Comparison of ENCODE assay signal across 2 cellular contexts in genomic region chr5:111194053-111194452, GRCh38.
TF ChIP-seq lines count a peak whose summit lies in the region.

No MANE protein-coding gene starts in this region.

TF ChIP-seq in GM23338, 12 proteins besides CTCF, POLR2A, EP300 and RAD21:
- TF ChIP-seq ZNF462 (CRISPR knock-in tag; IDR thresholded peaks at IDR 0.05) (no peak), REST (IDR thresholded peaks at IDR 0.05; ENCODE audit: unreplicated experiment) (no peak), EZH2phosphoT487 (IDR thresholded peaks at IDR 0.05; ENCODE audit: unreplicated experiment) (no peak), STAT1 (IDR thresholded peaks at IDR 0.05; ENCODE audit: unreplicated experiment) (no peak), ZNF114 (CRISPR knock-in tag; IDR thresholded peaks at IDR 0.05) (no peak), POLR2AphosphoS5 (IDR thresholded peaks at IDR 0.05; ENCODE audit: low read depth) (no peak), CREB1 (CRISPR knock-in tag; IDR thresholded peaks at IDR 0.05; ENCODE audit: low read depth) (no peak), NANOG (IDR thresholded peaks at IDR 0.05; ENCODE audit: borderline replicate concordance) (no peak), EZH2 (IDR thresholded peaks at IDR 0.05; ENCODE audit: low read depth, unreplicated experiment) (no peak), ZNF331 (CRISPR knock-in tag; IDR thresholded peaks at IDR 0.05; ENCODE audit: low read depth) (no peak), JUNB (IDR thresholded peaks at IDR 0.05; ENCODE audit: unreplicated experiment) (no peak)
- TF ChIP-seq, protein P1, sequence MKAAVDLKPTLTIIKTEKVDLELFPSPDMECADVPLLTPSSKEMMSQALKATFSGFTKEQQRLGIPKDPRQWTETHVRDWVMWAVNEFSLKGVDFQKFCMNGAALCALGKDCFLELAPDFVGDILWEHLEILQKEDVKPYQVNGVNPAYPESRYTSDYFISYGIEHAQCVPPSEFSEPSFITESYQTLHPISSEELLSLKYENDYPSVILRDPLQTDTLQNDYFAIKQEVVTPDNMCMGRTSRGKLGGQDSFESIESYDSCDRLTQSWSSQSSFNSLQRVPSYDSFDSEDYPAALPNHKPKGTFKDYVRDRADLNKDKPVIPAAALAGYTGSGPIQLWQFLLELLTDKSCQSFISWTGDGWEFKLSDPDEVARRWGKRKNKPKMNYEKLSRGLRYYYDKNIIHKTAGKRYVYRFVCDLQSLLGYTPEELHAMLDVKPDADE (IDR thresholded peaks at IDR 0.05), result no peak
TF ChIP-seq in GM23338: peak in this region for 0.

TF ChIP-seq in WTC11, 78 proteins besides CTCF, POLR2A, EP300 and RAD21 (continued from another document):
- TF ChIP-seq E2F1 (CRISPR knock-in tag; IDR thresholded peaks at IDR 0.05), result no peak
- no peak for TF ChIP-seq PRRX2 (CRISPR knock-in tag; IDR thresholded peaks at IDR 0.05)
- TF ChIP-seq HMGA2 (CRISPR knock-in tag; IDR thresholded peaks at IDR 0.05), result no peak
- TF ChIP-seq FOXK1 (CRISPR knock-in tag; IDR thresholded peaks at IDR 0.05), result no peak
- no peak for TF ChIP-seq PREB (CRISPR knock-in tag; IDR thresholded peaks at IDR 0.05; ENCODE audit: borderline replicate concordance)
- TF ChIP-seq, protein P2, sequence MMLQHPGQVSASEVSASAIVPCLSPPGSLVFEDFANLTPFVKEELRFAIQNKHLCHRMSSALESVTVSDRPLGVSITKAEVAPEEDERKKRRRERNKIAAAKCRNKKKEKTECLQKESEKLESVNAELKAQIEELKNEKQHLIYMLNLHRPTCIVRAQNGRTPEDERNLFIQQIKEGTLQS (CRISPR knock-in tag; conservative IDR thresholded peaks at IDR 0.05), result no peak
